Comparison of ENCODE assay signal across 17 cellular contexts in genomic region chr10:54234832-54235231, GRCh38.
"Had no signal": no experiment of that assay in that cellular context is flagged by ENCODE, and none has a peak within 500 bp of the region (broad histone marks: within the 10 kb centered on the region; RNA-seq: fewer than 3 reads in every experiment).

No MANE protein-coding gene starts in this region.

- H3K9me3 ChIP-seq: Peyer's patch, SJCRH30 had no signal

- DNase-seq: KBM-7, NCI-H1092, NCI-H1105 treated with DMSO at 0.1 percent for 48 hours, NCI-H1436, NCI-H187 treated with DMSO at 0.1 percent for 48 hours, NCI-H2029 treated with DMSO at 0.1 percent for 48 hours, NCI-H2107, NCI-H2227 treated with DMSO at 0.1 percent for 48 hours, NCI-H524, NCI-H526 treated with DMSO at 0.1 percent for 48 hours, NCI-H748 treated with DMSO at 0.1 percent for 48 hours, PC-9, Peyer's patch, SHP77 treated with DMSO at 0.1 percent for 48 hours, SJCRH30, T-helper 1 cell had no signal

- H3K36me3 ChIP-seq: Peyer's patch, SJCRH30 had no signal

- H2AFZ ChIP-seq: PC-9 had no signal

- H3K27ac ChIP-seq: HL-60, PC-9, Peyer's patch, SJCRH30 had no signal

- H3K4me3 ChIP-seq: PC-9, Peyer's patch, SJCRH30 had no signal

- H3K4me2 ChIP-seq: PC-9 had no signal

- H3K4me1 ChIP-seq: Peyer's patch, SJCRH30 had no signal

- H3K27me3 ChIP-seq: Peyer's patch, SJCRH30 had no signal
